19 cellular contexts compared by ENCODE assay signal in the genomic region with DNA sequence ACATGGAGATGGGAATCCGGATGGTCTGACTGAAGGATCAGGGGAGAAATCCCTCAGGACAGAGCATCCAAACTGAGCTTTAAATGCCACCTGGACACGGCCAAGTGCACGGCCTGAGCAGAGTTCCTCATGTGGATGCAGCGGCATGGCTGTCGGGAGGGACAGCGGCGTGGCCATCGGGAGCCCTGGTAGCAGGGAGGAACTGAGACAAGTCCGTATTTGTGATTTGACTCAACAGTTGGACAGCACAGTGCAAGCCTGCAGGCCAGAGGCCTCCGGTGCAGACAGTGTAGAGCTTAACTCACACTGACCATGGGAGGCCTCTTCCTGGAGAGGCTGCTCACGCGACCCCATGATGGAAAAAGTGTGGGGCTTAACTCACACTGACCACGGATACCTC.
DNase-seq lines count a peak whose midpoint lies in the region; ATAC-seq and TF ChIP-seq lines count a peak whose summit lies in the region.
"Had no signal": no experiment of that assay in that cellular context is flagged by ENCODE, and none has a peak within 500 bp of the region (broad histone marks: within the 10 kb centered on the region; RNA-seq: fewer than 3 reads in every experiment).

No MANE protein-coding gene starts in this region.

- H3K27me3 ChIP-seq in right atrium auricular region, result no peaks in the 10 kb centered on the region
- H3K27me3 ChIP-seq in heart right ventricle, result no peaks in the 10 kb centered on the region
- H3K27me3 ChIP-seq in layer of hippocampus (ENCODE audit: control insufficient read depth, insufficient read depth, low read length), result no peaks in the 10 kb centered on the region
- H3K27me3 ChIP-seq in skeletal muscle tissue (ENCODE audit: control insufficient read depth in 3 of 3, insufficient read depth in 3 of 3, low read length in 3 of 3), result no peaks in the 10 kb centered on the region
- H3K27me3 ChIP-seq: breast epithelium, MG63 had no signal

- H3K27ac ChIP-seq in right atrium auricular region (no peak overlapping the region), heart right ventricle (no peak overlapping the region), layer of hippocampus (ENCODE audit: low read depth, low read length) (peak overlapping the region; percentile 7), skeletal muscle tissue (ENCODE audit: low read depth, low read length) (peak overlapping the region; percentile 43)
- H3K27ac ChIP-seq: breast epithelium, C4-2B, epithelial cell of prostate had no signal

- peak overlapping the region in 1 of 3 donors; percentile 3 for H3K9ac ChIP-seq in skeletal muscle tissue (ENCODE audit: low read depth in 1 of 3, low read length in 3 of 3)

- H3K36me3 ChIP-seq in right atrium auricular region (no peaks in the 10 kb centered on the region), heart right ventricle (peaks cover 0 to 35% (median 0%) of the 10 kb centered on the region in 9 donors), skeletal muscle tissue (ENCODE audit: control insufficient read depth in 3 of 3, insufficient read depth in 3 of 3, low read length in 3 of 3) (peaks cover 0 to 4% (median 0%) of the 10 kb centered on the region in 3 donors)
- H3K36me3 ChIP-seq: breast epithelium had no signal

- no peak for TF ChIP-seq CTCF in right atrium auricular region (IDR thresholded peaks at IDR 0.05)
- no peak for TF ChIP-seq CTCF in heart right ventricle (IDR thresholded peaks at IDR 0.05)

- ATAC-seq in heart right ventricle (no peak), HG02870 (IDR thresholded peaks at IDR 0.05; ENCODE audit: unreplicated experiment) (no peak), esophagus mucosa (no peak)
- ATAC-seq: natural killer cell had no signal

- H3K9me3 ChIP-seq in right atrium auricular region (no peaks in the 10 kb centered on the region), heart right ventricle (no peaks in the 10 kb centered on the region), skeletal muscle tissue (ENCODE audit: control insufficient read depth in 3 of 3, low read length in 3 of 3) (no peaks in the 10 kb centered on the region)
- H3K9me3 ChIP-seq: breast epithelium, MG63 had no signal

- 92% methylated on average over 13 of the region's 13 CpGs for WGBS in heart right ventricle, 2 donors

- H3K4me1 ChIP-seq in right atrium auricular region (peaks cover 0 to 23% of the 10 kb centered on the region in 2 donors), heart right ventricle (peaks cover 3 to 30% (median 18%) of the 10 kb centered on the region in 9 donors), skeletal muscle tissue (ENCODE audit: control insufficient read depth in 3 of 3, insufficient read depth in 3 of 3, low read length in 3 of 3) (peaks cover 35 to 66% (median 46%) of the 10 kb centered on the region in 3 donors)
- H3K4me1 ChIP-seq: breast epithelium had no signal

- DNase-seq in right atrium auricular region (ENCODE audit: low spot score) (peak; percentile 54), heart right ventricle (no peak), NCI-H2107 treated with DMSO at 0.1 percent for 48 hours (lab: John Stamatoyannopoulos, UW; ENCODE audit: unreplicated experiment) (no peak), cerebellum (ENCODE audit: low spot score) (no peak)
- DNase-seq: ACHN; GDM1; GOT3; kidney glomerular epithelial cell; MG63; natural killer cell; stimulated activated CD4-positive, alpha-beta T cell treated with anti-CD3 and anti-CD28 coated beads, Interleukin-2, amount 100 ng/mL, for 48 hours; T-helper 9 cell had no signal

- H3K4me3 ChIP-seq in right atrium auricular region, result no peak overlapping the region
- H3K4me3 ChIP-seq in heart right ventricle, result no peak overlapping the region
- H3K4me3 ChIP-seq in skeletal muscle tissue (ENCODE audit: low read length in 3 of 3), result no peak overlapping the region
- H3K4me3 ChIP-seq: breast epithelium, MG63 had no signal

- intact Hi-C loops in heart right ventricle (cut with DNase I), result no loop called here

Comparison
In these comparisons a context has a peak if more than half of its experiments do, and no peak if none do; other contexts are left out.
1. H3K27ac ChIP-seq: peak in layer of hippocampus (single experiment) and skeletal muscle tissue (single experiment); none in right atrium auricular region (0 of 2) and heart right ventricle (0 of 10).